25 cellular contexts compared by ENCODE assay signal in the genomic region with DNA sequence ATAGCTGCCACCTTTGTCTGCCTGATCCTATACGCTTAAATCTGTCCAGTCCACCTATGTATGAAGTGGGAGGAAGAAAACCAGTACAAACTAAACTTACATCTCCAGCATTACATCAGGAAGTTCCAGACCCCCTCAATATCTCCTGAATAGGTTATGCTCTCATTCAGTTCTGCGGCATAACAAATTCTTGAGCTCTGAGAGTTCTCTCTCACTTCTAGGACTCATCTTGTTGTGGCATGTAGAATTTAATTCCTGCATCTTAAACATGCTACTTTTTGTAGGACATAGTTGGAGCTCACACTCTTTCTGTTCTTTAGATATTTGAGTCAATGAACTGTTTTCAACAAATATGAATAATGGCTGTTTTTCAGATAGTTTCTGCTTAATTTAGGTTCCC.
"Had no signal": no experiment of that assay in that cellular context is flagged by ENCODE, and none has a peak within 500 bp of the region (broad histone marks: within the 10 kb centered on the region; RNA-seq: fewer than 3 reads in every experiment).

No MANE protein-coding gene starts in this region.

- H3K4me1 ChIP-seq: ascending aorta, colonic mucosa had no signal

- H3K4me3 Mint-ChIP-seq: activated CD4-positive, alpha-beta memory T cell treated with anti-CD3 and anti-CD28 coated beads, Interleukin-2, amount 10 ng/mL, durations not matched to agents 7 days and 5 days; activated CD4-positive, alpha-beta T cell treated with anti-CD3 and anti-CD28 coated beads, Interleukin-2, amount 10 ng/mL, durations not matched to agents 7 days and 5 days; activated naive CD4-positive, alpha-beta T cell treated with anti-CD3 and anti-CD28 coated beads, Interleukin-2, amount 10 ng/mL, durations not matched to agents 7 days and 5 days; activated naive CD8-positive, alpha-beta T cell treated with anti-CD3 and anti-CD28 coated beads, Interleukin-2, amount 10 ng/mL, durations not matched to agents 7 days and 5 days; activated T-cell treated with anti-CD3 and anti-CD28 coated beads, Interleukin-2, amount 50 U/mL, for 24 hours; activated T-cell treated with anti-CD3 and anti-CD28 coated beads, Interleukin-2, amount 50 U/mL, for 72 hours; WTC11 had no signal

- H3K27me3 ChIP-seq: ascending aorta, brain microvascular endothelial cell, colonic mucosa, esophagus muscularis mucosa, heart left ventricle had no signal

- H3K27me3 Mint-ChIP-seq: activated CD4-positive, alpha-beta memory T cell treated with anti-CD3 and anti-CD28 coated beads, Interleukin-2, amount 10 ng/mL, durations not matched to agents 7 days and 5 days; activated CD4-positive, alpha-beta T cell treated with anti-CD3 and anti-CD28 coated beads, Interleukin-2, amount 10 ng/mL, durations not matched to agents 7 days and 5 days; activated naive CD4-positive, alpha-beta T cell treated with anti-CD3 and anti-CD28 coated beads, Interleukin-2, amount 10 ng/mL, durations not matched to agents 7 days and 5 days; activated naive CD8-positive, alpha-beta T cell treated with anti-CD3 and anti-CD28 coated beads, Interleukin-2, amount 10 ng/mL, durations not matched to agents 7 days and 5 days; activated T-cell treated with anti-CD3 and anti-CD28 coated beads, Interleukin-2, amount 50 U/mL, for 24 hours had no signal

- H3K9me3 ChIP-seq: ascending aorta, colonic mucosa, esophagus muscularis mucosa, heart left ventricle had no signal

- H3K27ac ChIP-seq: ascending aorta, brain microvascular endothelial cell, colonic mucosa, esophagus muscularis mucosa, heart left ventricle, VCaP had no signal

- H3K4me1 Mint-ChIP-seq: activated CD4-positive, alpha-beta memory T cell treated with anti-CD3 and anti-CD28 coated beads, Interleukin-2, amount 10 ng/mL, durations not matched to agents 7 days and 5 days; activated CD4-positive, alpha-beta T cell treated with anti-CD3 and anti-CD28 coated beads, Interleukin-2, amount 10 ng/mL, durations not matched to agents 7 days and 5 days; activated naive CD4-positive, alpha-beta T cell treated with anti-CD3 and anti-CD28 coated beads, Interleukin-2, amount 10 ng/mL, durations not matched to agents 7 days and 5 days; activated naive CD8-positive, alpha-beta T cell treated with anti-CD3 and anti-CD28 coated beads, Interleukin-2, amount 10 ng/mL, durations not matched to agents 7 days and 5 days had no signal

- H3K4me3 ChIP-seq: ascending aorta, colonic mucosa, esophagus muscularis mucosa, heart left ventricle had no signal

- H3K27ac Mint-ChIP-seq: activated CD4-positive, alpha-beta memory T cell treated with anti-CD3 and anti-CD28 coated beads, Interleukin-2, amount 10 ng/mL, durations not matched to agents 7 days and 5 days; activated CD4-positive, alpha-beta T cell treated with anti-CD3 and anti-CD28 coated beads, Interleukin-2, amount 10 ng/mL, durations not matched to agents 7 days and 5 days; activated naive CD4-positive, alpha-beta T cell treated with anti-CD3 and anti-CD28 coated beads, Interleukin-2, amount 10 ng/mL, durations not matched to agents 7 days and 5 days; activated naive CD4-positive, alpha-beta T cell treated with anti-CD3 and anti-CD28 coated beads, Interleukin-2, amount 50 U/mL, for 72 hours; activated naive CD8-positive, alpha-beta T cell treated with anti-CD3 and anti-CD28 coated beads, Interleukin-2, amount 10 ng/mL, durations not matched to agents 7 days and 5 days; activated T-cell treated with anti-CD3 and anti-CD28 coated beads, Interleukin-2, amount 50 U/mL, for 24 hours; activated T-cell treated with anti-CD3 and anti-CD28 coated beads, Interleukin-2, amount 50 U/mL, for 72 hours; WTC11 had no signal

- H3K36me3 Mint-ChIP-seq: activated naive CD4-positive, alpha-beta T cell treated with anti-CD3 and anti-CD28 coated beads, Interleukin-2, amount 10 ng/mL, durations not matched to agents 7 days and 5 days; activated naive CD8-positive, alpha-beta T cell treated with anti-CD3 and anti-CD28 coated beads, Interleukin-2, amount 10 ng/mL, durations not matched to agents 7 days and 5 days; WTC11 had no signal

- ATAC-seq: activated naive CD4-positive, alpha-beta T cell treated with anti-CD3 and anti-CD28 coated beads, Interleukin-2, amount 50 U/mL, for 72 hours; activated T-cell treated with anti-CD3 and anti-CD28 coated beads, Interleukin-2, amount 50 U/mL, for 72 hours; heart left ventricle; WTC11 had no signal

- DNase-seq: activated CD4-positive, alpha-beta memory T cell treated with anti-CD3 and anti-CD28 coated beads, Interleukin-2, amount 10 ng/mL, durations not matched to agents 7 days and 5 days; activated CD4-positive, alpha-beta T cell treated with anti-CD3 and anti-CD28 coated beads for 1 hour; activated CD4-positive, alpha-beta T cell treated with anti-CD3 and anti-CD28 coated beads for 4 hours; activated CD4-positive, alpha-beta T cell treated with anti-CD3 and anti-CD28 coated beads, Interleukin-2, amount 10 ng/mL, durations not matched to agents 7 days and 5 days; activated CD4-positive, alpha-beta T cell treated with anti-CD3 and anti-CD28 coated beads, Interleukin-2, amount 50 U/mL, for 4 hours; activated CD8-positive, alpha-beta memory T cell treated with anti-CD3 and anti-CD28 coated beads, Interleukin-2, amount 50 U/mL, for 48 hours; activated gamma-delta T cell; activated naive CD4-positive, alpha-beta T cell; activated naive CD4-positive, alpha-beta T cell treated with anti-CD3 and anti-CD28 coated beads, Interleukin-2, amount 10 ng/mL, durations not matched to agents 7 days and 5 days; activated naive CD8-positive, alpha-beta T cell treated with anti-CD3 and anti-CD28 coated beads, Interleukin-2, amount 10 ng/mL, durations not matched to agents 7 days and 5 days; activated T-cell treated with anti-CD3 and anti-CD28 coated beads for 4 hours; activated T-cell treated with anti-CD3 and anti-CD28 coated beads, Interleukin-2, amount 50 U/mL, for 24 hours; activated T-cell treated with anti-CD3 and anti-CD28 coated beads, Interleukin-2, amount 50 U/mL, for 72 hours; colonic mucosa; effector CD8-positive, alpha-beta T cell; erythroblast; glutamatergic neuron; T-helper 2 cell had no signal

- H3K36me3 ChIP-seq: ascending aorta, brain microvascular endothelial cell, colonic mucosa, esophagus muscularis mucosa, heart left ventricle had no signal
